In genomic region chr4:8067945-8068894, GRCh38 we compare ENCODE assay signal across 18 cellular contexts.
DNase-seq lines count a peak whose midpoint lies in the region; ATAC-seq, FAIRE-seq and TF ChIP-seq lines count a peak whose summit lies in the region.
"Had no signal": no experiment of that assay in that cellular context is flagged by ENCODE, and none has a peak within 500 bp of the region (broad histone marks: within the 10 kb centered on the region; RNA-seq: fewer than 3 reads in every experiment).

No MANE protein-coding gene starts in this region.

- POLR2A ChIA-PET in PC-9 (lab: Charles Lee; ENCODE audit: unreplicated experiment), result no interaction called here

- no peak overlapping the region for H2AFZ ChIP-seq in H9 (ENCODE audit: low read length)
- no peak overlapping the region for H2AFZ ChIP-seq in PC-9

- H3T11ph ChIP-seq in H9 (ENCODE audit: low read length), result no peak overlapping the region

- no peak overlapping the region for H3K4me3 Mint-ChIP-seq in H9
- H3K4me3 Mint-ChIP-seq: CD8-positive, alpha-beta T cell had no signal

- no peaks in the 10 kb centered on the region for H3F3A ChIP-seq in PC-9 (ENCODE audit: insufficient read depth, low read depth)

- TF ChIP-seq CTCF in H9 (conservative IDR thresholded peaks at IDR 0.05), result no peak
- no peak for TF ChIP-seq CTCF in kidney (IDR thresholded peaks at IDR 0.05; ENCODE audit: borderline replicate concordance, extremely low read depth, insufficient read depth)
- no peak for TF ChIP-seq CTCF in PC-9 (conservative IDR thresholded peaks at IDR 0.05)

- no peak overlapping the region for H2BK120ac ChIP-seq in H9 (ENCODE audit: low read depth, low read length, poor library complexity, severe bottlenecking)

- peaks cover 7 to 19% (median 16%) of the 10 kb centered on the region in 3 experiments; a peak in 6 of 7 replicates for H3K36me3 Mint-ChIP-seq in H9 (ENCODE audit: insufficient read depth in 1 of 3, low read depth in 3 of 3)

- H3K79me2 ChIP-seq in H9 (ENCODE audit: insufficient read depth, low read length) (no peaks in the 10 kb centered on the region), PC-9 (ENCODE audit: low read depth) (no peaks in the 10 kb centered on the region)

- CTCF ChIA-PET in PC-9 (lab: Charles Lee), result no interaction called here

- H3K36me3 ChIP-seq in BLaER1 (peaks cover 7% of the 10 kb centered on the region; the same call in 1 of the 2 replicates), kidney (ENCODE audit: control insufficient read depth in 1 of 2, insufficient read depth in 2 of 2, low read length in 2 of 2) (no peaks in the 10 kb centered on the region), PC-9 (ENCODE audit: low read depth) (no peaks in the 10 kb centered on the region)

- H2BK12ac ChIP-seq in H9 (ENCODE audit: insufficient read length, low read depth, low read length), result no peak overlapping the region

- peak overlapping the region in 2 of 3 experiments; percentile 70 to 92; a peak in 2 of 7 replicates for H3K27ac Mint-ChIP-seq in H9
- H3K27ac Mint-ChIP-seq: CD8-positive, alpha-beta T cell had no signal

- H3K4me3 ChIP-seq in BLaER1 (no peak overlapping the region), kidney (ENCODE audit: low read length in 2 of 2) (no peak overlapping the region), PC-9 (no peak overlapping the region)

- H2BK20ac ChIP-seq in H9 (ENCODE audit: low read depth, low read length, poor library complexity, severe bottlenecking), result no peak overlapping the region

- DNase-seq in H9 (no peak), kidney (peak; percentile 34), sciatic nerve (ENCODE audit: low spot score) (no peak), PC-9 (no peak), NCI-H526 treated with DMSO at 0.1 percent for 48 hours (lab: John Stamatoyannopoulos, UW) (no peak)
- DNase-seq: CD8-positive, alpha-beta T cell; DMS153; Kasumi-1; NCI-H1694; NCI-H2081 treated with DMSO at 0.1 percent for 48 hours; NCI-H2171 treated with DMSO at 0.1 percent for 48 hours; NCI-H524 treated with DMSO at 0.1 percent for 48 hours; OCI-M1; SHP77 had no signal

- H4K20me1 ChIP-seq in BLaER1 (no peaks in the 10 kb centered on the region), H9 (ENCODE audit: control insufficient read depth, insufficient read depth, insufficient read length) (no peaks in the 10 kb centered on the region), PC-9 (ENCODE audit: insufficient read depth) (no peaks in the 10 kb centered on the region)

- no peak overlapping the region for H4K8ac ChIP-seq in H9 (replicated peaks; ENCODE audit: insufficient read length, low read depth, low read length)

- no peak overlapping the region for H3K4ac ChIP-seq in H9 (ENCODE audit: low read depth, low read length)

- no peak overlapping the region for H4K5ac ChIP-seq in H9 (ENCODE audit: insufficient read length, low read depth, low read length)

- no peak overlapping the region for H3K23ac ChIP-seq in H9 (ENCODE audit: insufficient read length, low read depth, low read length)

- BruUV-seq in PC-9 (replicated peaks; lab: Mats Ljungman, UMichigan), result no TSS peak

- no peak overlapping the region for H2BK15ac ChIP-seq in H9 (ENCODE audit: low read depth, low read length)

- no peaks in the 10 kb centered on the region for H3K9me2 ChIP-seq in PC-9 (ENCODE audit: insufficient read depth)

- H3K27ac ChIP-seq in BLaER1, result peak overlapping the region; percentile 45; the same call in 1 of the 2 replicates
- H3K27ac ChIP-seq in H9 (ENCODE audit: insufficient read length, low read depth, low read length), result no peak overlapping the region
- no peak overlapping the region for H3K27ac ChIP-seq in kidney (ENCODE audit: low read depth in 2 of 2, low read length in 2 of 2)
- no peak overlapping the region for H3K27ac ChIP-seq in PC-9

- H3K79me1 ChIP-seq in H9 (ENCODE audit: insufficient read depth, low read depth, low read length, poor library complexity, severe bottlenecking), result no peaks in the 10 kb centered on the region

- peaks cover 24% of the 10 kb centered on the region for H3K9me3 ChIP-seq in BLaER1
- H3K9me3 ChIP-seq in H9 (ENCODE audit: control insufficient read depth, low read depth, low read length), result no peaks in the 10 kb centered on the region
- peaks cover 0 to 16% of the 10 kb centered on the region in 2 donors for H3K9me3 ChIP-seq in kidney (ENCODE audit: control insufficient read depth in 1 of 2, low read length in 2 of 2)
- H3K9me3 ChIP-seq in PC-9 (ENCODE audit: insufficient read depth, low read depth), result no peaks in the 10 kb centered on the region; the same call in 1 of the 2 replicates

- H3K4me1 ChIP-seq in BLaER1 (peaks cover 63% of the 10 kb centered on the region), H9 (ENCODE audit: insufficient read depth, low read length) (no peaks in the 10 kb centered on the region), kidney (ENCODE audit: control insufficient read depth in 1 of 2, insufficient read depth in 1 of 2, low read depth in 1 of 2, low read length in 2 of 2) (no peaks in the 10 kb centered on the region), PC-9 (replicated peaks; ENCODE audit: insufficient read depth) (no peaks in the 10 kb centered on the region)

- WGBS in H9 (ENCODE audit: extremely low coverage, insufficient read length, low lambda C conversion rate), result no CpG with 5 or more reads among the region's 28 CpGs

- no peak overlapping the region for H4K91ac ChIP-seq in H9 (ENCODE audit: insufficient read length, low read depth, low read length)

- intact Hi-C loops in kidney (cut with DNase I) (no loop called here), sciatic nerve (cut with DNase I) (loop anchor here (10.0 kb wide), 1 partner anchor 517 kb away; the partner anchor contains the start of gene GPR78), PC-9 (cut with micrococcal nuclease; ENCODE audit: unreplicated experiment) (no loop called here)

- H3K18ac ChIP-seq in H9 (ENCODE audit: insufficient read length, low read depth, low read length), result no peak overlapping the region

- H3K4me2 ChIP-seq in BLaER1, result peak overlapping the region; percentile 88
- no peak overlapping the region for H3K4me2 ChIP-seq in H9 (ENCODE audit: insufficient read depth, insufficient read length, low read length)
- H3K4me2 ChIP-seq in PC-9, result no peak overlapping the region

- peak; percentile 52 for ATAC-seq in sciatic nerve
- ATAC-seq in GM21360 (IDR thresholded peaks at IDR 0.05; ENCODE audit: unreplicated experiment), result no peak
- ATAC-seq: CD8-positive, alpha-beta T cell had no signal

- H3K9ac ChIP-seq in BLaER1 (no peak overlapping the region), H9 (ENCODE audit: extremely low read depth, insufficient read length, low read length) (no peak overlapping the region), kidney (ENCODE audit: low read length in 2 of 2) (no peak overlapping the region)

- H3K9me3 Mint-ChIP-seq in H9, result peaks cover 20% of the 10 kb centered on the region in 2 experiments

- H3K27me3 ChIP-seq in BLaER1 (no peaks in the 10 kb centered on the region), H9 (ENCODE audit: insufficient read depth, low read length) (no peaks in the 10 kb centered on the region), PC-9 (ENCODE audit: insufficient read depth, low read depth) (peaks cover 21% of the 10 kb centered on the region)

- H3K23me2 ChIP-seq in H9 (ENCODE audit: insufficient read length, low read depth, low read length, poor library complexity, severe bottlenecking), result no peaks in the 10 kb centered on the region

- no peak overlapping the region for H2AK5ac ChIP-seq in H9 (ENCODE audit: insufficient read length, low read length)

- no peak overlapping the region for H3K14ac ChIP-seq in H9 (ENCODE audit: insufficient read depth, low read length)

- FAIRE-seq in kidney (lab: Jason Lieb, UNC), result no peak
- FAIRE-seq: GM12891, H54 had no signal

- no peak overlapping the region for H3K56ac ChIP-seq in H9 (ENCODE audit: insufficient read length, low read depth, low read length)

- H3K27me3 Mint-ChIP-seq in H9 (ENCODE audit: low read depth), result peaks cover 3% of the 10 kb centered on the region; the same call in 1 of the 2 replicates

- H2BK5ac ChIP-seq in H9 (ENCODE audit: insufficient read length, low read length), result no peak overlapping the region

- H3K4me1 Mint-ChIP-seq in H9, result peaks cover 8 to 16% of the 10 kb centered on the region in 2 experiments
